In genomic region chr11:49499117-49499516, GRCh38 we compare ENCODE assay signal across 6 cellular contexts.
"Had no signal": no experiment of that assay in that cellular context is flagged by ENCODE, and none has a peak within 500 bp of the region (broad histone marks: within the 10 kb centered on the region; RNA-seq: fewer than 3 reads in every experiment).

No MANE protein-coding gene starts in this region.

- H3K4me3 ChIP-seq: K562 had no signal

- DNase-seq: GOT3, H7, HCEC 1CT, IMR-90, KG1 had no signal

- ATAC-seq: K562 had no signal
